8 cellular contexts compared by ENCODE assay signal in the genomic region with DNA sequence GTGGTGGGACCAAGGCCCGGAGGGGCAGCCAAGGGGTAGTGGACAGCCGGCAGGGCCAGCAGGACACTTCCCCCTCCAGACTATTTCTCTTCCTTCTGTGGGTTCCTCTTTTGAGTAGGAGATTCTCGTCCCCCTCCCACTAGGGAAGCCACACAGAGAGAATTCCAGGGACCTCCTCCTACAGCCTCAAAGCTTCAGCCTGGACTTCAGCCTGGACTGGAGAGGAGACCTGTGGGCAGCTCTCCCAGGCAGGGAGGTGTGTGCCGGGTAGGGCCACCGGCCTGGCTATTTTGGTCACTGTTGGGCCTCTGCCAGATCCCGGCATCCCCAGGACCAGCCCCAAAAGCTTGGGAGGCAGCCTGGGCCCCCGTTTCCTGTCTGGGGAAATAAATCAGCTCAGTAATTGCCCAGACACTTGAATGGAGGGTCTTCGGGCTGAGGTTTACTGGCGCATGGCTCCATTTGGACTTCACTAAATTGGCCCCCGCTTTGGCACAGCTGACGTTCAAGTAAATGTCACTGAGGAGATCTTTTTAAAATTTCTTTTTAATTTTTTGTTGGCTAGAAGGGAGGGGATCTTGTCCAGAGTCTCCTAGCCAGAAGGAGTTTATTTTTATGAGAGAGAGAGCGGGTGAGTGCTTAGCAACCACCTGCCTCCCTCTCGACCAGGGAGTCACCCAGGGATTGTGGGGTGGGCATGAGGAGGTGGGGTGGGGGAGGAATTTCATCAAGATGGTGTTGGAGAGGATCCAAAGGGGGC. TPM values are rescaled to one million over a fixed set of nuclear protein-coding genes. Genes with fewer than 3 reads are reported as not detected.
DNase-seq lines count a peak whose midpoint lies in the region; ATAC-seq and TF ChIP-seq lines count a peak whose summit lies in the region.

No MANE protein-coding gene starts in this region.

- H3K4me1 Mint-ChIP-seq in Caco-2 (ENCODE audit: low read depth, unreplicated experiment): peaks cover 10% of the 10 kb centered on the region
- H3K4me1 Mint-ChIP-seq in activated T-helper 17 cell treated with anti-CD3 and anti-CD28 coated beads, Interleukin-2, amount 50 U/mL, for 72 hours: peaks cover 24% of the 10 kb centered on the region

- peak overlapping the region; percentile 100 for H3K4me3 Mint-ChIP-seq in Caco-2 (ENCODE audit: unreplicated experiment)
- H3K4me3 Mint-ChIP-seq in activated T-helper 17 cell treated with anti-CD3 and anti-CD28 coated beads, Interleukin-2, amount 50 U/mL, for 72 hours: peak overlapping the region; percentile 100

- H3K27ac Mint-ChIP-seq in Caco-2 (ENCODE audit: unreplicated experiment): peak overlapping the region; percentile 97
- peak overlapping the region; percentile 100 for H3K27ac Mint-ChIP-seq in activated T-helper 17 cell treated with anti-CD3 and anti-CD28 coated beads, Interleukin-2, amount 50 U/mL, for 72 hours

- intact Hi-C loops in Caco-2 (cut with micrococcal nuclease; ENCODE audit: unreplicated experiment) (loop anchor here (1.0 to 10.0 kb wide), 3 partner anchors 28 to 143 kb away; no protein-coding TSS in a partner anchor), right cardiac atrium (cut with DNase I) (loop anchor here in 3 of 4 donors (10.0 kb wide), 2 partner anchors 51 to 61 kb away; no protein-coding TSS in a partner anchor), gastrocnemius medialis (cut with DNase I; ENCODE audit: low total_unique reads) (loop anchor here (2.0 to 10.0 kb wide), 2 partner anchors 49 to 199 kb away; no protein-coding TSS in a partner anchor)

- ATAC-seq in activated T-helper 17 cell treated with anti-CD3 and anti-CD28 coated beads, Interleukin-2, amount 50 U/mL, for 72 hours (replicated peaks): no peak
- ATAC-seq in right cardiac atrium: peak; percentile 31 to 54
- peak; percentile 21 to 34 for ATAC-seq in gastrocnemius medialis
- ATAC-seq in GM21526 (IDR thresholded peaks at IDR 0.05; ENCODE audit: low FRiP score, unreplicated experiment): no peak

- peaks cover 2% of the 10 kb centered on the region; the same call in 1 of the 2 replicates for H3K36me3 ChIP-seq in Caco-2 (ENCODE audit: control insufficient read depth, insufficient read depth, low read length)
- H3K36me3 ChIP-seq in gastrocnemius medialis: no peaks in the 10 kb centered on the region

- H3K4me3 ChIP-seq in Caco-2 (ENCODE audit: low read depth, low read length) (peak overlapping the region; percentile 50), right cardiac atrium (ENCODE audit: low read length) (peak overlapping the region; percentile 78), gastrocnemius medialis (peak overlapping the region; percentile 62 to 94 (median 82))

- WGBS in right cardiac atrium: 7% methylated on average over 13 of the region's 13 CpGs

- POLR2A ChIA-PET in Caco-2 (lab: Charles Lee): interaction anchor here (1.2 kb wide), 1 partner anchor 15 kb away, joined by 3 read pairs; no protein-coding TSS in a partner anchor

- CTCF ChIA-PET in Caco-2 (lab: Charles Lee): interaction anchor here (1.2 to 1.6 kb wide), 2 partner anchors 143 to 251 kb away, joined by 3 to 4 read pairs; no protein-coding TSS in a partner anchor

- peaks cover 42% of the 10 kb centered on the region for H3K36me3 Mint-ChIP-seq in Caco-2 (ENCODE audit: insufficient read depth, unreplicated experiment)
- H3K36me3 Mint-ChIP-seq in activated T-helper 17 cell treated with anti-CD3 and anti-CD28 coated beads, Interleukin-2, amount 50 U/mL, for 72 hours (ENCODE audit: low read depth): peaks cover 66% of the 10 kb centered on the region

- TF ChIP-seq CTCF in Caco-2 (IDR thresholded peaks at IDR 0.05; ENCODE audit: insufficient read depth in 1 of 2, low read depth in 1 of 2, low read length in 1 of 2, severe bottlenecking in 1 of 2, unreplicated experiment in 1 of 2) (no peak), gastrocnemius medialis (IDR thresholded peaks at IDR 0.05 in 4 of 5, conservative IDR thresholded peaks at IDR 0.05 in 1 of 5) (no peak)

- DNase-seq in Caco-2 (peak in 1 of 2 experiments; percentile 32), KBM-7 (peak; percentile 61), right cardiac atrium (peak; percentile 67 to 86 (median 84)), gastrocnemius medialis (peak; percentile 66 to 85)
- no peak for DNase-seq in activated effector memory CD4-positive, alpha-beta T cell treated with Interleukin-2 at 50 U/mL for 16 hours
- no peak for DNase-seq in activated CD4-positive, alpha-beta T cell treated with anti-CD3 and anti-CD28 coated beads, Interleukin-2, amount 50 U/mL, for 48 hours

- H3K27ac ChIP-seq in right cardiac atrium (ENCODE audit: low read length) (peak overlapping the region; percentile 95), gastrocnemius medialis (peak overlapping the region; percentile 96 to 97 (median 96))

- no peaks in the 10 kb centered on the region for H3K9me3 ChIP-seq in Caco-2
- no peaks in the 10 kb centered on the region for H3K9me3 ChIP-seq in right cardiac atrium (ENCODE audit: control insufficient read depth, low read length)
- no peaks in the 10 kb centered on the region for H3K9me3 ChIP-seq in gastrocnemius medialis

- no peaks in the 10 kb centered on the region for H3K9me3 Mint-ChIP-seq in Caco-2 (ENCODE audit: unreplicated experiment)
- no peaks in the 10 kb centered on the region for H3K9me3 Mint-ChIP-seq in activated T-helper 17 cell treated with anti-CD3 and anti-CD28 coated beads, Interleukin-2, amount 50 U/mL, for 72 hours

- in situ Hi-C loops in KBM-7 (cut with MboI; ENCODE audit: low pct_unique_long_range_greater_than_20kb, low sequenced_read_pairs) (no loop called here), gastrocnemius medialis (cut with MboI; ENCODE audit: low sequenced_read_pairs in 4 of 4) (loop anchor here in 2 of 4 donors (10.0 kb wide), 1 partner anchor 61 kb away; no protein-coding TSS in a partner anchor)

- no peaks in the 10 kb centered on the region for H3K27me3 Mint-ChIP-seq in Caco-2 (ENCODE audit: insufficient read depth, unreplicated experiment)
- H3K27me3 Mint-ChIP-seq in activated T-helper 17 cell treated with anti-CD3 and anti-CD28 coated beads, Interleukin-2, amount 50 U/mL, for 72 hours: no peaks in the 10 kb centered on the region

- peak; percentile 67 to 77 for TF ChIP-seq POLR2A in gastrocnemius medialis (IDR thresholded peaks at IDR 0.05)

- H3K27me3 ChIP-seq in Caco-2 (replicated peaks; ENCODE audit: control insufficient read depth, insufficient read depth, low read length): no peaks in the 10 kb centered on the region
- H3K27me3 ChIP-seq in right cardiac atrium (ENCODE audit: control insufficient read depth, insufficient read depth): no peaks in the 10 kb centered on the region
- no peaks in the 10 kb centered on the region for H3K27me3 ChIP-seq in gastrocnemius medialis

- BruUV-seq in Caco-2 (replicated peaks; lab: Mats Ljungman, UMichigan): no TSS peak

- peaks cover 10% of the 10 kb centered on the region; the same call in 1 of the 2 replicates for H3K4me1 ChIP-seq in Caco-2
- H3K4me1 ChIP-seq in right cardiac atrium (ENCODE audit: control insufficient read depth, insufficient read depth, low read length): peaks cover 11% of the 10 kb centered on the region
- H3K4me1 ChIP-seq in gastrocnemius medialis: peaks cover 50 to 51% of the 10 kb centered on the region in 2 donors

RNA-seq across cellular contexts. Expression of gene SLC6A6, which starts 1.4 kb away (rescaled TPM):
- total RNA-seq in Caco-2 (2022): 49.6 and 55.3 TPM in 2 replicates
- total RNA-seq in activated T-helper 17 cell treated with anti-CD3 and anti-CD28 coated beads, Interleukin-2, amount 50 U/mL, for 72 hours: 100 to 1,000 TPM in 1 of 2 donors, 10 to 100 TPM in 1; 80.1 to 219 TPM
- 100 to 1,000 TPM in 1 of 4 donors, 10 to 100 TPM in 3; 21.3 to 106 (median 38.4) TPM for total RNA-seq in right cardiac atrium
- 23.7 TPM for polyA plus RNA-seq in right cardiac atrium
- 100 to 1,000 TPM in 2 of 4 donors, 10 to 100 TPM in 2; 42.1 to 119 (median 88.7) TPM for total RNA-seq in gastrocnemius medialis

Comparison
In these comparisons a context has a peak if more than half of its experiments do, and no peak if none do; other contexts are left out.
1. DNase-seq: peak in KBM-7 (single experiment), right cardiac atrium (3 of 3) and gastrocnemius medialis (2 of 2); none in activated effector memory CD4-positive, alpha-beta T cell treated with Interleukin-2 at 50 U/mL for 16 hours (single experiment) and activated CD4-positive, alpha-beta T cell treated with anti-CD3 and anti-CD28 coated beads, Interleukin-2, amount 50 U/mL, for 48 hours (0 of 2).
2. ATAC-seq: peak in right cardiac atrium (2 of 2) and gastrocnemius medialis (2 of 2); none in activated T-helper 17 cell treated with anti-CD3 and anti-CD28 coated beads, Interleukin-2, amount 50 U/mL, for 72 hours (single experiment) and GM21526 (single experiment).
3. Peak in every context shown above with its lines, with median percentiles within 50 percentile points of each other: H3K4me3 ChIP-seq.